Comparison of ENCODE assay signal across 8 cellular contexts in genomic region chr12:92143280-92143679, GRCh38. TPM values are rescaled to one million over a fixed set of nuclear protein-coding genes. Genes with fewer than 3 reads are reported as not detected.
DNase-seq lines count a peak whose midpoint lies in the region; ATAC-seq, FAIRE-seq and TF ChIP-seq lines count a peak whose summit lies in the region.

No MANE protein-coding gene starts in this region.

- H3K36me3 ChIP-seq in keratinocyte (ENCODE audit: control insufficient read depth in 2 of 2, extremely low read depth in 1 of 2, insufficient read depth in 2 of 2, low read length in 2 of 2), result peaks cover 0 to 19% of the 10 kb centered on the region in 2 experiments
- H3K36me3 ChIP-seq in stomach smooth muscle (ENCODE audit: control insufficient read depth in 2 of 2, insufficient read depth in 2 of 2, low read length in 2 of 2), result peaks cover 4% of the 10 kb centered on the region in 2 donors

- no peak for ATAC-seq in HG02798 (IDR thresholded peaks at IDR 0.05; ENCODE audit: poor library complexity, unreplicated experiment)

- no peaks in the 10 kb centered on the region for H3K9me3 Mint-ChIP-seq in T-helper 1 cell treated with Interleukin-12 subunit alpha and Interleukin-12 subunit beta and Interleukin-4 antibody, amounts not matched to agents 30 μg/mL and 1 μg/mL, for 36 hours
- H3K9me3 Mint-ChIP-seq in activated T-helper 2 cell treated with anti-CD3 and anti-CD28 coated beads, Interferon-gamma antibody, Interleukin-2, Interleukin-4, amounts not matched to agents 10 μg/mL and 5 μg/mL and 100 μg/mL, durations not matched to agents 14 hours and 24 hours and 36 hours, result no peaks in the 10 kb centered on the region

- H2AFZ ChIP-seq in keratinocyte (ENCODE audit: control insufficient read depth, low read length), result no peak overlapping the region

- H3K4me1 ChIP-seq in keratinocyte (ENCODE audit: control insufficient read depth, extremely low read depth, insufficient read depth, low read length) (peaks cover 46% of the 10 kb centered on the region), stomach smooth muscle (ENCODE audit: control insufficient read depth, insufficient read depth, low read length) (no peaks in the 10 kb centered on the region)

- peak overlapping the region; percentile 97 for H3K27ac Mint-ChIP-seq in T-helper 1 cell treated with Interleukin-12 subunit alpha and Interleukin-12 subunit beta and Interleukin-4 antibody, amounts not matched to agents 30 μg/mL and 1 μg/mL, for 36 hours
- H3K27ac Mint-ChIP-seq in activated T-helper 2 cell treated with anti-CD3 and anti-CD28 coated beads, Interferon-gamma antibody, Interleukin-2, Interleukin-4, amounts not matched to agents 10 μg/mL and 5 μg/mL and 100 μg/mL, durations not matched to agents 14 hours and 24 hours and 36 hours, result peak overlapping the region; percentile 88

- H3K9me3 ChIP-seq in keratinocyte (ENCODE audit: control insufficient read depth, low read depth, low read length), result no peaks in the 10 kb centered on the region
- H3K9me3 ChIP-seq in stomach smooth muscle (ENCODE audit: control insufficient read depth in 2 of 2, low read length in 2 of 2), result no peaks in the 10 kb centered on the region

- no peak for TF ChIP-seq CTCF in keratinocyte (optimal IDR thresholded peaks at IDR 0.05 in 1 of 3, IDR thresholded peaks at IDR 0.05 in 1 of 3, conservative IDR thresholded peaks at IDR 0.05 in 1 of 3; ENCODE audit: extremely low read depth in 1 of 3, insufficient read depth in 2 of 3, low read length in 3 of 3)

- H4K20me1 ChIP-seq in keratinocyte (ENCODE audit: control insufficient read depth, extremely low read depth, insufficient read depth, low read length), result peaks cover 5% of the 10 kb centered on the region

- no peaks in the 10 kb centered on the region for H3K27me3 Mint-ChIP-seq in T-helper 1 cell treated with Interleukin-12 subunit alpha and Interleukin-12 subunit beta and Interleukin-4 antibody, amounts not matched to agents 30 μg/mL and 1 μg/mL, for 36 hours (ENCODE audit: low read depth)
- no peaks in the 10 kb centered on the region for H3K27me3 Mint-ChIP-seq in activated T-helper 2 cell treated with anti-CD3 and anti-CD28 coated beads, Interferon-gamma antibody, Interleukin-2, Interleukin-4, amounts not matched to agents 10 μg/mL and 5 μg/mL and 100 μg/mL, durations not matched to agents 14 hours and 24 hours and 36 hours (ENCODE audit: low read depth)

- H3K27me3 ChIP-seq in keratinocyte (ENCODE audit: control insufficient read depth, extremely low read depth, insufficient read depth, low read length), result no peaks in the 10 kb centered on the region
- H3K27me3 ChIP-seq in stomach smooth muscle (ENCODE audit: control insufficient read depth in 1 of 2, insufficient read depth in 2 of 2, low read length in 2 of 2), result no peaks in the 10 kb centered on the region

- peak overlapping the region; percentile 99 for H3K4me3 Mint-ChIP-seq in T-helper 1 cell treated with Interleukin-12 subunit alpha and Interleukin-12 subunit beta and Interleukin-4 antibody, amounts not matched to agents 30 μg/mL and 1 μg/mL, for 36 hours
- H3K4me3 Mint-ChIP-seq in activated T-helper 2 cell treated with anti-CD3 and anti-CD28 coated beads, Interferon-gamma antibody, Interleukin-2, Interleukin-4, amounts not matched to agents 10 μg/mL and 5 μg/mL and 100 μg/mL, durations not matched to agents 14 hours and 24 hours and 36 hours (ENCODE audit: low read depth), result peak overlapping the region; percentile 98

- peak overlapping the region; percentile 89 for H3K4me2 ChIP-seq in keratinocyte (ENCODE audit: control insufficient read depth, extremely low read depth, insufficient read depth, low read depth, low read length)

- peaks cover 64% of the 10 kb centered on the region for H3K79me2 ChIP-seq in keratinocyte (ENCODE audit: control insufficient read depth, insufficient read depth, low read length)

- H3K4me1 Mint-ChIP-seq in T-helper 1 cell treated with Interleukin-12 subunit alpha and Interleukin-12 subunit beta and Interleukin-4 antibody, amounts not matched to agents 30 μg/mL and 1 μg/mL, for 36 hours (ENCODE audit: low read depth), result peaks cover 36% of the 10 kb centered on the region
- H3K4me1 Mint-ChIP-seq in activated T-helper 2 cell treated with anti-CD3 and anti-CD28 coated beads, Interferon-gamma antibody, Interleukin-2, Interleukin-4, amounts not matched to agents 10 μg/mL and 5 μg/mL and 100 μg/mL, durations not matched to agents 14 hours and 24 hours and 36 hours (ENCODE audit: low read depth), result peaks cover 44% of the 10 kb centered on the region

- no peak for FAIRE-seq in keratinocyte (lab: Jason Lieb, UNC)

- no peak for DNase-seq in T-helper 1 cell
- no peak for DNase-seq in activated T-helper 2 cell treated with anti-CD3 and anti-CD28 coated beads, Interferon-gamma antibody, Interleukin-2, Interleukin-4, amounts not matched to agents 10 μg/mL and 5 μg/mL and 100 μg/mL, durations not matched to agents 14 hours and 24 hours and 36 hours (ENCODE audit: low spot score)
- DNase-seq in keratinocyte (ENCODE audit: low read depth, low spot score), result no peak
- DNase-seq in NCI-H2107 treated with DMSO at 0.1 percent for 48 hours (lab: John Stamatoyannopoulos, UW; ENCODE audit: unreplicated experiment), result no peak
- no peak for DNase-seq in germinal center (ENCODE audit: low spot score)

- dilution Hi-C loops in keratinocyte (cut with MboI; ENCODE audit: extremely low pct_ligation_motif_present, low sequenced_read_pairs), result no loop called here

- no peaks in the 10 kb centered on the region for H3K9me1 ChIP-seq in keratinocyte (ENCODE audit: control insufficient read depth, extremely low read depth, insufficient read depth, low read length)

- intact Hi-C loops in activated T-helper 2 cell treated with anti-CD3 and anti-CD28 coated beads, Interferon-gamma antibody, Interleukin-2, Interleukin-4, amounts not matched to agents 10 μg/mL and 5 μg/mL and 100 μg/mL, durations not matched to agents 14 hours and 24 hours and 36 hours (cut with micrococcal nuclease), result loop anchor here (5.0 to 10.0 kb wide), 3 partner anchors 332 to 566 kb away; no protein-coding TSS in a partner anchor

- peak overlapping the region; percentile 99 for H3K27ac ChIP-seq in keratinocyte (ENCODE audit: control insufficient read depth, insufficient read depth, low read length)
- peak overlapping the region; percentile 3 for H3K27ac ChIP-seq in stomach smooth muscle (ENCODE audit: low read length)

- H3K36me3 Mint-ChIP-seq in T-helper 1 cell treated with Interleukin-12 subunit alpha and Interleukin-12 subunit beta and Interleukin-4 antibody, amounts not matched to agents 30 μg/mL and 1 μg/mL, for 36 hours (ENCODE audit: low read depth), result peaks cover 66% of the 10 kb centered on the region
- H3K36me3 Mint-ChIP-seq in activated T-helper 2 cell treated with anti-CD3 and anti-CD28 coated beads, Interferon-gamma antibody, Interleukin-2, Interleukin-4, amounts not matched to agents 10 μg/mL and 5 μg/mL and 100 μg/mL, durations not matched to agents 14 hours and 24 hours and 36 hours (ENCODE audit: low read depth), result peaks cover 72% of the 10 kb centered on the region

- H3K9ac ChIP-seq in keratinocyte (ENCODE audit: control insufficient read depth, extremely low read depth, insufficient read depth, low read length), result peak overlapping the region; percentile 91
- peak overlapping the region; percentile 58 to 97 for H3K9ac ChIP-seq in stomach smooth muscle (ENCODE audit: low read length in 2 of 2)

- peak overlapping the region; percentile 71 to 96 (median 93) for H3K4me3 ChIP-seq in keratinocyte (ENCODE audit: control insufficient read depth in 2 of 3, extremely low read depth in 1 of 3, insufficient read depth in 2 of 3, low read depth in 1 of 3, low read length in 3 of 3)
- peak overlapping the region; percentile 94 to 99 for H3K4me3 ChIP-seq in stomach smooth muscle (ENCODE audit: low read length in 2 of 2)

RNA-seq across cellular contexts. Expression of gene BTG1, which starts 2.4 kb away (rescaled TPM):
- 67.8 and 71.7 TPM in 2 replicates for total RNA-seq in activated T-helper 2 cell treated with anti-CD3 and anti-CD28 coated beads, Interferon-gamma antibody, Interleukin-2, Interleukin-4, amounts not matched to agents 10 μg/mL and 5 μg/mL and 100 μg/mL, durations not matched to agents 14 hours and 24 hours and 36 hours
- polyA plus RNA-seq in keratinocyte, result 36.8 to 58.5 TPM (median 40.7 TPM) in 3 replicates
- 233 TPM for polyA plus RNA-seq in keratinocyte (2011; ENCODE audit: low read depth)
- polyA plus RNA-seq in keratinocyte (2011; cell fraction: cytosol; rRNA removed), result 56.8 and 71.8 TPM in 2 replicates
- 66.3 and 69.7 TPM in 2 replicates for polyA plus RNA-seq in keratinocyte (2011; cell fraction: nucleus; rRNA removed)
- 33.3 and 129 TPM in 2 replicates for polyA plus RNA-seq in keratinocyte (2012; ENCODE audit: low replicate concordance)
- 48.3 to 107 TPM (median 85.3 TPM) in 3 replicates for polyA minus RNA-seq in keratinocyte
- polyA minus RNA-seq in keratinocyte (2011; cell fraction: cytosol; rRNA and poly(A)+ RNA removed), result 17.8 TPM
- polyA minus RNA-seq in keratinocyte (2011; cell fraction: nucleus; rRNA and poly(A)+ RNA removed), result 40.1 and 70.0 TPM in 2 replicates
